ENCODE assay signal across 8 cellular contexts in genomic region chr9:109498195-109499060, GRCh38. TPM values are rescaled to one million over a fixed set of nuclear protein-coding genes. Genes with fewer than 3 reads are reported as not detected.
A peak's percentile ranks its signal among the peaks of the same experiment; 100 is the strongest.
DNase-seq lines count a peak whose midpoint lies in the region; ATAC-seq and TF ChIP-seq lines count a peak whose summit lies in the region.

Gene PTPN3 (minus strand): TSS chr9:109498307. CDS start chr9:109463434, 34,873 bp downstream.

- peak within 1 kb of the TSS; percentile 70 for H2BK15ac ChIP-seq in neuronal stem cell (ENCODE audit: low read length)

- peak within 1 kb of the TSS; percentile 69 for H3K18ac ChIP-seq in neuronal stem cell (ENCODE audit: low read length)

- H4K8ac ChIP-seq in neuronal stem cell (ENCODE audit: low read depth, low read length), result no peak within 1 kb of the TSS

- peak within 1 kb of the TSS; percentile 74 for H2AFZ ChIP-seq in neuronal stem cell (ENCODE audit: low read length)

- H3K36me3 ChIP-seq in neuronal stem cell (replicated peaks in 1 of 2; ENCODE audit: control insufficient read depth in 2 of 2, insufficient read depth in 2 of 2, low read length in 2 of 2), result no peaks in the 10 kb centered on the region

- H3K4me1 Mint-ChIP-seq in immature natural killer cell, result no peaks in the 10 kb centered on the region

- peak within 1 kb of the TSS; percentile 77 for H3K4me2 ChIP-seq in neuronal stem cell (ENCODE audit: insufficient read depth, low read length, poor library complexity, severe bottlenecking)

- H3K23ac ChIP-seq in neuronal stem cell (ENCODE audit: low read depth, low read length, poor library complexity), result no peak within 1 kb of the TSS

- no peak within 1 kb of the TSS for H3K4ac ChIP-seq in neuronal stem cell (ENCODE audit: low read length)

- in situ Hi-C loops in GM13977 (cut with MboI; ENCODE audit: low pct_unique_long_range_greater_than_20kb, low sequenced_read_pairs, unreplicated experiment), result no loop called here

- no peak for TF ChIP-seq CTCF in GM13977 (IDR thresholded peaks at IDR 0.05; ENCODE audit: extremely low read depth, insufficient read depth, missing control alignments)

- peak within 1 kb of the TSS; percentile 40 to 78 for H3K4me3 ChIP-seq in neuronal stem cell (ENCODE audit: low read length in 2 of 2)

- peak within 1 kb of the TSS; percentile 20 for H2AK5ac ChIP-seq in neuronal stem cell (ENCODE audit: low read depth, low read length)

- H2BK12ac ChIP-seq in neuronal stem cell (ENCODE audit: low read length), result no peak within 1 kb of the TSS

- H4K91ac ChIP-seq in neuronal stem cell (ENCODE audit: low read depth, low read length, poor library complexity), result peak within 1 kb of the TSS; percentile 32

- H3K4me1 ChIP-seq in neuronal stem cell (ENCODE audit: control insufficient read depth in 2 of 2, insufficient read depth in 1 of 2, low read depth in 1 of 2, low read length in 2 of 2), result peaks cover 0 to 5% of the 10 kb centered on the region in 2 donors

- H2BK5ac ChIP-seq in neuronal stem cell (ENCODE audit: low read length), result peak within 1 kb of the TSS; percentile 78

- H3K9me3 Mint-ChIP-seq in immature natural killer cell, result peaks cover 0 to 7% (median 4%) of the 10 kb centered on the region in 6 donors

- H3K36me3 Mint-ChIP-seq in immature natural killer cell, result peaks cover 0 to 6% (median 4%) of the 10 kb centered on the region in 3 donors

- no peak within 1 kb of the TSS for H3K14ac ChIP-seq in neuronal stem cell (ENCODE audit: low read length)

- peaks cover 12 to 94% (median 47%) of the 10 kb centered on the region in 3 experiments for H3K27me3 ChIP-seq in neuronal stem cell (ENCODE audit: control insufficient read depth in 3 of 3, insufficient read depth in 3 of 3, low read depth in 1 of 3, low read length in 3 of 3)

- no peaks in the 10 kb centered on the region for H3K79me1 ChIP-seq in neuronal stem cell (ENCODE audit: low read depth, low read length)

- H3K9me3 ChIP-seq in neuronal stem cell (replicated peaks in 1 of 2; ENCODE audit: control insufficient read depth in 2 of 2, insufficient read depth in 1 of 2, low read depth in 1 of 2, low read length in 2 of 2), result peaks cover 0 to 4% of the 10 kb centered on the region in 2 donors

- peaks cover 11 to 31% (median 23%) of the 10 kb centered on the region in 3 donors for H3K27me3 Mint-ChIP-seq in immature natural killer cell (ENCODE audit: low read depth in 3 of 3)

- peak within 1 kb of the TSS in 1 of 5 donors; percentile 14 for H3K4me3 Mint-ChIP-seq in immature natural killer cell

- H2BK120ac ChIP-seq in neuronal stem cell (ENCODE audit: low read depth, low read length), result no peak within 1 kb of the TSS

- DNase-seq in GM13977 (ENCODE audit: low spot score) (peak; percentile 55), NCI-H69 (lab: John Stamatoyannopoulos, UW) (peak; percentile 82), fibroblast of gingiva (ENCODE audit: low read depth) (peak; percentile 10), neuronal stem cell (ENCODE audit: low spot score) (no peak), SKM-1 (lab: John Stamatoyannopoulos, UW; ENCODE audit: unreplicated experiment) (no peak), immature natural killer cell (no peak)

- H3K9ac ChIP-seq in neuronal stem cell (ENCODE audit: low read depth, low read length, poor library complexity), result no peak within 1 kb of the TSS

- H3K27ac ChIP-seq in neuronal stem cell (replicated peaks; ENCODE audit: low read length), result no peak within 1 kb of the TSS

- no peak within 1 kb of the TSS for H3K27ac Mint-ChIP-seq in immature natural killer cell

- no CpG with 5 or more reads among the region's 76 CpGs for WGBS in neuronal stem cell (ENCODE audit: extremely low coverage in 2 of 2, insufficient read length in 2 of 2, insufficient replicate concordance in 1 of 2), 2 donors

- no peak for ATAC-seq in HG03108 (IDR thresholded peaks at IDR 0.05; ENCODE audit: unreplicated experiment)
- ATAC-seq in GM21717 (IDR thresholded peaks at IDR 0.05; ENCODE audit: unreplicated experiment), result no peak

RNA-seq across cellular contexts. Expression of gene PTPN3, which starts in this region (rescaled TPM):
- 1.3 TPM for polyA plus RNA-seq in neuronal stem cell (2013, experiment 1 of 2)
- 1.2 TPM for polyA plus RNA-seq in neuronal stem cell (2013, experiment 2 of 2)
- not detected for polyA plus RNA-seq in immature natural killer cell

Comparison
In these comparisons a context has a peak if more than half of its experiments do, and no peak if none do; other contexts are left out.
1. DNase-seq: peak in GM13977 (single experiment), NCI-H69 (single experiment) and fibroblast of gingiva (single experiment); none in neuronal stem cell (single experiment), SKM-1 (single experiment) and immature natural killer cell (0 of 3).